Comparison of ENCODE assay signal across 19 cellular contexts in the genomic region with DNA sequence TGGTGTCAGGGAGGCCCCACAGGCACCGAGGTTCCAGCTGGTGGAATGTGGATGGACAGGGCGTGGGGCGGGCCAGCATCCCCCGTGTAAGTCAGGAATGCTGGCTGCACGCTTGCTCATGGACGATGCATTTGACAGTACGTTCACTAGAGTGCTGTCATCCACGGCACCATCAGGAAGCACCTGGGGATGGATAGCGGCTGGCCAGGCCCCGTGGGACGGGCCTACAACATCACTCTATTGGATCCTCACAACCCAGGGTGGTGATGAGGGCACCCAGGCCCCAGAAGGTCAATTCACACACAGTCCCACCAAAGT.
"Had no signal": no experiment of that assay in that cellular context is flagged by ENCODE, and none has a peak within 500 bp of the region (broad histone marks: within the 10 kb centered on the region; RNA-seq: fewer than 3 reads in every experiment).

No MANE protein-coding gene starts in this region.

- H3K36me3 Mint-ChIP-seq: activated CD4-positive, alpha-beta memory T cell treated with anti-CD3 and anti-CD28 coated beads for 36 hours; activated naive CD8-positive, alpha-beta T cell treated with anti-CD3 and anti-CD28 coated beads for 36 hours had no signal

- H3K36me3 ChIP-seq: tibial artery, uterus had no signal

- H3K9me3 Mint-ChIP-seq: activated CD4-positive, alpha-beta memory T cell treated with anti-CD3 and anti-CD28 coated beads for 36 hours; activated naive CD8-positive, alpha-beta T cell treated with anti-CD3 and anti-CD28 coated beads for 36 hours; endodermal cell; T-helper 2 cell treated with Interferon-gamma antibody and Interleukin-4, amounts not matched to agents 5 μg/mL and 100 μg/mL, for 36 hours had no signal

- DNase-seq: activated CD4-positive, alpha-beta memory T cell treated with anti-CD3 and anti-CD28 coated beads for 36 hours; activated CD4-positive, alpha-beta T cell treated with anti-CD3 and anti-CD28 coated beads for 4 hours; activated naive CD8-positive, alpha-beta T cell treated with anti-CD3 and anti-CD28 coated beads for 36 hours; amygdala; body of pancreas; caudate nucleus; endodermal cell; foreskin fibroblast; hypothalamus; islet precursor cell; mammary epithelial cell; stimulated activated naive CD8-positive, alpha-beta T cell treated with anti-CD3 and anti-CD28 coated beads, Interleukin-15, Interleukin-2, amounts not matched to agents 100 U/mL and 50 U/mL, for 24 hours; substantia nigra; uterus had no signal

- H3K27ac ChIP-seq: body of pancreas, dorsolateral prefrontal cortex, epithelial cell of prostate, tibial artery, uterus had no signal

- H3K27ac Mint-ChIP-seq: activated CD4-positive, alpha-beta memory T cell treated with anti-CD3 and anti-CD28 coated beads for 36 hours; activated naive CD8-positive, alpha-beta T cell treated with anti-CD3 and anti-CD28 coated beads for 36 hours; endodermal cell; progenitor cell of endocrine pancreas; T-helper 2 cell treated with Interferon-gamma antibody and Interleukin-4, amounts not matched to agents 5 μg/mL and 100 μg/mL, for 36 hours had no signal

- H3K4me1 ChIP-seq: body of pancreas, tibial artery, uterus had no signal

- H3K4me3 ChIP-seq: body of pancreas, dorsolateral prefrontal cortex, tibial artery, uterus had no signal

- H3K9me3 ChIP-seq: body of pancreas, tibial artery, uterus had no signal

- ATAC-seq: body of pancreas; stimulated activated naive CD8-positive, alpha-beta T cell treated with anti-CD3 and anti-CD28 coated beads, Interleukin-15, Interleukin-2, amounts not matched to agents 100 U/mL and 50 U/mL, for 24 hours had no signal

- H3K4me3 Mint-ChIP-seq: activated CD4-positive, alpha-beta memory T cell treated with anti-CD3 and anti-CD28 coated beads for 36 hours; activated naive CD8-positive, alpha-beta T cell treated with anti-CD3 and anti-CD28 coated beads for 36 hours; endodermal cell; T-helper 2 cell treated with Interferon-gamma antibody and Interleukin-4, amounts not matched to agents 5 μg/mL and 100 μg/mL, for 36 hours had no signal
